22 cellular contexts compared by ENCODE assay signal in genomic region chr14:65045691-65046090, GRCh38.
"Had no signal": no experiment of that assay in that cellular context is flagged by ENCODE, and none has a peak within 500 bp of the region (broad histone marks: within the 10 kb centered on the region; RNA-seq: fewer than 3 reads in every experiment).

No MANE protein-coding gene starts in this region.

- ATAC-seq: T-cell had no signal

- H3K4me3 ChIP-seq: SJSA1, SK-N-MC had no signal

- H3K27ac ChIP-seq: SJSA1, SK-N-MC had no signal

- DNase-seq: KBM-7, MV-4-11, NCI-H1092, NCI-H1105 treated with DMSO at 0.1 percent for 48 hours, NCI-H1417 treated with DMSO at 0.1 percent for 48 hours, NCI-H146, NCI-H1694 treated with DMSO at 0.1 percent for 48 hours, NCI-H1930, NCI-H2081, NCI-H2107, NCI-H226, NCI-H446, NCI-H510A, NCI-H524 treated with DMSO at 0.1 percent for 48 hours, NCI-H69, NCI-H774, Right ventricle myocardium superior, RPMI8226, SIG-M5, T-cell had no signal

- H3K27me3 ChIP-seq: SJSA1 had no signal

- H3K9me3 ChIP-seq: SJSA1 had no signal

- H3K4me1 ChIP-seq: SJSA1 had no signal
